Comparison of ENCODE assay signal across 8 cellular contexts in the genomic region with DNA sequence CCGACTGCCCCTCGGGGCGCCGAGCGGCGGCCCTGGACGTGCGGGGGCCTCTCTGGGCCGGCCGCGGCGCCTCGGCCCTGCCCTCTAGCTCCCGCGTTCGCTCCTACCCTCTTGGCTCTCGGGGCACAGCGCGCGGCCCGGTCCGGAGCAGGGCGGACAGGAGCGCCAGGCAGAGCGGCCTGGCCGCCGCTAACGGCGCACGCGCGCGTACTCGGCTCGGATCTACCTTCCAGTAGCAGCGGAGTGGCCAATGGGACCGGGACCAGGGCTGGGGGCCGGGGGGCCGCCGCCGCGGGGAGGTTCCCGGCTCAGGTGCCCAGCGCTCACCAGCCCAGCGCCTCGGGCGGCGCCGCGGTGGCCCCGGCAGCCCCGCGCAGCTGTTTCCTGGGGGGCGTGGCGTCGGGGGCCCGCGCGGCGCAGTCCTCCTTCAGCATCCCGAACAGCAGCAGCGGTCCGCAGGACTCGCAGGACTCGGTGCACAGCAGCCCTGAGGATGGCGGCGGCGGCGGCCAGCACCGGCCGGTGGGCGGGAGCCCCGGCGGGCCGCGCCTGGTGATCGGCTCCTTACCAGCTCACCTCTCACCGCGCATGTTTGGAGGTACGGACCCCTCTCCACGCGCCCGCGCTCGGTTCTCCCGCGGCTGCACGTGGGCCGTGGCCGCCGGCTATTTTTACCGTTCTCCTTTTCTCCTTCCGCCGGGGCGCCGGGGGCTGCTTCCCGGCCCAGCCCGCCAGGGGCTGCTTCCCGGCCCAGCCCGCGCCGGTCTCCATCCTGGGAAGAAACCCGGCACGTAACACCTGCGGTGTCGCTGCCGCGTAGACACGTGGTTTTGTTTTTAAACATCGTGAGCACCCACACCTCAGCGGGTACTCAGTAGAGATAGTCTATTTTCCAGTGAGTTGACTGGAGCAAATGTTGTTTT.
A peak's percentile ranks its signal among the peaks of the same experiment; 100 is the strongest.
DNase-seq lines count a peak whose midpoint lies in the region; ATAC-seq and TF ChIP-seq lines count a peak whose summit lies in the region.
"Not testable (repeated sequence)": the region's sequence is repeated elsewhere in the genome, so short reads cannot be mapped to it uniquely, and the experiment has no call there.

No MANE protein-coding gene starts in this region.

- H3K4me1 ChIP-seq in ectodermal cell (ENCODE audit: control insufficient read depth, insufficient read depth, low read length); liver (ENCODE audit: control insufficient read depth in 4 of 4, insufficient read depth in 4 of 4, low read length in 3 of 4): not testable (repeated sequence)

- H3K9ac ChIP-seq in liver (ENCODE audit: low read depth in 1 of 2, low read length in 2 of 2), result peak overlapping the region in 1 of 2 donors; percentile 47

- not testable (repeated sequence) for H3K9me3 ChIP-seq in ectodermal cell (ENCODE audit: control insufficient read depth, low read length); liver (ENCODE audit: control insufficient read depth in 4 of 4, low read length in 3 of 4)

- not testable (repeated sequence) for H3K36me3 Mint-ChIP-seq in CD14-positive monocyte; activated CD4-positive, alpha-beta memory T cell treated with anti-CD3 and anti-CD28 coated beads for 36 hours

- POLR2A ChIA-PET in activated CD4-positive, alpha-beta memory T cell treated with anti-CD3 and anti-CD28 coated beads for 36 hours (lab: Charles Lee), result not testable (repeated sequence)

- CTCF ChIA-PET in activated CD4-positive, alpha-beta memory T cell treated with anti-CD3 and anti-CD28 coated beads for 36 hours (lab: Charles Lee), result not testable (repeated sequence)

- H3K27ac Mint-ChIP-seq in CD14-positive monocyte, result peak overlapping the region in 1 of 7 donors; percentile 61
- H3K27ac Mint-ChIP-seq in activated CD4-positive, alpha-beta memory T cell treated with anti-CD3 and anti-CD28 coated beads for 36 hours, result not testable (repeated sequence)

- peak; percentile 47 for DNase-seq in CD14-positive monocyte (ENCODE audit: low spot score)
- DNase-seq in NCI-H748 (lab: John Stamatoyannopoulos, UW; ENCODE audit: unreplicated experiment), result peak; percentile 86
- DNase-seq in activated CD4-positive, alpha-beta memory T cell treated with anti-CD3 and anti-CD28 coated beads for 36 hours, result peak; percentile 53
- DNase-seq in stimulated activated CD4-positive, alpha-beta T cell treated with anti-CD3 and anti-CD28 coated beads, Interleukin-2, amount 100 ng/mL, for 48 hours, result peak; percentile 26 to 27

- 0% methylated on average over 91 of the region's 111 CpGs for WGBS in ectodermal cell, 2 experiments
- under 1% methylated on average over 106 of the region's 111 CpGs for WGBS in liver

- not testable (repeated sequence) for H3K9me3 Mint-ChIP-seq in CD14-positive monocyte; activated CD4-positive, alpha-beta memory T cell treated with anti-CD3 and anti-CD28 coated beads for 36 hours

- H3K27me3 Mint-ChIP-seq in CD14-positive monocyte (ENCODE audit: low read depth in 3 of 3), result not testable (repeated sequence)
- peaks cover 12% of the 10 kb centered on the region for H3K27me3 Mint-ChIP-seq in activated CD4-positive, alpha-beta memory T cell treated with anti-CD3 and anti-CD28 coated beads for 36 hours

- H3K27ac ChIP-seq in ectodermal cell (ENCODE audit: insufficient read depth, low read depth, low read length, poor library complexity, severe bottlenecking), result peak overlapping the region; percentile 83
- H3K27ac ChIP-seq in liver (ENCODE audit: low read depth in 1 of 2, low read length in 2 of 2), result peak overlapping the region; percentile 46 to 71

- not testable (repeated sequence) for TF ChIP-seq CTCF in CD14-positive monocyte (IDR thresholded peaks at IDR 0.05); liver (IDR thresholded peaks at IDR 0.05; ENCODE audit: low read depth, low read length, missing input control)

- not testable (repeated sequence) for H3K27me3 ChIP-seq in ectodermal cell (ENCODE audit: control insufficient read depth, insufficient read depth, low read length, poor library complexity, severe bottlenecking); liver (ENCODE audit: control insufficient read depth in 4 of 4, insufficient read depth in 4 of 4, low read length in 3 of 4)

- peaks cover 12% of the 10 kb centered on the region for H3K4me1 Mint-ChIP-seq in CD14-positive monocyte
- H3K4me1 Mint-ChIP-seq in activated CD4-positive, alpha-beta memory T cell treated with anti-CD3 and anti-CD28 coated beads for 36 hours (ENCODE audit: low read depth), result not testable (repeated sequence)

- peak; percentile 74 for ATAC-seq in GM19455 (IDR thresholded peaks at IDR 0.05; ENCODE audit: unreplicated experiment)
- peak; percentile 60 for ATAC-seq in HG03460 (IDR thresholded peaks at IDR 0.05; ENCODE audit: unreplicated experiment)

- TF ChIP-seq RAD21 in liver (IDR thresholded peaks at IDR 0.05), result not testable (repeated sequence)

- H3K4me3 ChIP-seq in ectodermal cell (ENCODE audit: insufficient read depth, low read depth, low read length) (peak overlapping the region; percentile 61), liver (ENCODE audit: low read depth in 1 of 3, low read length in 3 of 3) (peak overlapping the region; percentile 63 to 84 (median 78))

- H3K36me3 ChIP-seq in ectodermal cell (ENCODE audit: control insufficient read depth, insufficient read depth, low read length); liver (ENCODE audit: control insufficient read depth in 4 of 4, insufficient read depth in 3 of 4, low read depth in 1 of 4, low read length in 3 of 4): not testable (repeated sequence)

- intact Hi-C loops in CD14-positive monocyte (cut with micrococcal nuclease), result not testable (repeated sequence)
- intact Hi-C loops in activated CD4-positive, alpha-beta memory T cell treated with anti-CD3 and anti-CD28 coated beads for 36 hours (cut with micrococcal nuclease), result loop anchor here (2.0 kb wide), 1 partner anchor 234 kb away; the partner anchor contains the start of gene AVL9

- peak overlapping the region; percentile 80 to 82 for H3K4me3 Mint-ChIP-seq in CD14-positive monocyte
- H3K4me3 Mint-ChIP-seq in activated CD4-positive, alpha-beta memory T cell treated with anti-CD3 and anti-CD28 coated beads for 36 hours, result peak overlapping the region; percentile 61

Comparison
In these comparisons a context has a peak if more than half of its experiments do, and no peak if none do; other contexts are left out.
1. Peak in every context shown above with its lines: DNase-seq, ATAC-seq, H3K4me3 ChIP-seq and H3K27ac ChIP-seq.
2. DNase-seq: peak in every context shown above with its lines; median percentile 86 in NCI-H748; 53 in activated CD4-positive, alpha-beta memory T cell treated with anti-CD3 and anti-CD28 coated beads for 36 hours; 47 in CD14-positive monocyte; 26 in stimulated activated CD4-positive, alpha-beta T cell treated with anti-CD3 and anti-CD28 coated beads, Interleukin-2, amount 100 ng/mL, for 48 hours.